In the genomic region with DNA sequence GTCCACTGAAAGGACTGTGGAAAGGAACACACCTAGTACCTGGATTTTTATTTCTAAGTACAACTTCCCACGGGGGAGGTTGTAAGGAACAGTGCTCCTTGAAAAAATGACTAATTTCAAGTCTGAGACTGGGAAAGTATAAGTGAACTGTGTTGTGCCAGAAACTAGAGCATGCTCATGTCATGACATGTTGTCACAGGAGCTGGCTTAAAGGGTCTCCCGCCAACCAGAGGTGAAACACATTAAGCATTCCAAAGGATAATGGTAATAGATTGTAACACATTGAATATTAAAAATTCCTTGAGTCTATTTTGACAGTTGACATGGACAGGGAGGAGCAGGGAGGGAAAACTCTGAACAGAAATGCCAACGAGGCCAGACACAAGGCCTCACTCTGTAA, we compare ENCODE assay signal across 23 cellular contexts. TPM values are rescaled to one million over a fixed set of nuclear protein-coding genes. Genes with fewer than 3 reads are reported as not detected.
A peak's percentile ranks its signal among the peaks of the same experiment; 100 is the strongest.
DNase-seq lines count a peak whose midpoint lies in the region; ATAC-seq, FAIRE-seq and TF ChIP-seq lines count a peak whose summit lies in the region.
"Had no signal": no experiment of that assay in that cellular context is flagged by ENCODE, and none has a peak within 500 bp of the region (broad histone marks: within the 10 kb centered on the region; RNA-seq: fewer than 3 reads in every experiment).

No MANE protein-coding gene starts in this region.

- H2AFZ ChIP-seq in trophoblast cell (ENCODE audit: insufficient read depth, low read length, poor library complexity): no peak overlapping the region

- no peak for DNase-seq in HFFc6
- DNase-seq in RWPE2 (ENCODE audit: low spot score): no peak
- DNase-seq in epithelial cell of prostate (ENCODE audit: low read depth, low spot score): no peak
- DNase-seq in trophoblast cell: no peak
- no peak for DNase-seq in KG1 (lab: John Stamatoyannopoulos, UW)
- no peak for DNase-seq in AML-193 (lab: John Stamatoyannopoulos, UW)
- no peak for DNase-seq in substantia nigra (lab: John Stamatoyannopoulos, UW)
- no peak for DNase-seq in RCC 7860 (ENCODE audit: low spot score)
- DNase-seq: activated CD4-positive, alpha-beta T cell treated with anti-CD3 and anti-CD28 coated beads, Interleukin-2, amount 50 U/mL, for 4 hours; activated T-cell treated with anti-CD3 and anti-CD28 coated beads, Interleukin-2, amount 50 U/mL, for 1 hour; GF-D8; mesendoderm; NCI-H1417 treated with DMSO at 0.1 percent for 48 hours; NCI-H510A treated with DMSO at 0.1 percent for 48 hours; NK-92 treated with Interleukin-12 subunit alpha and Interleukin-12 subunit beta, amount 100 ng/mL, for 24 hours; Peyer's patch; thyroid gland had no signal

- no peak overlapping the region for H3K23ac ChIP-seq in trophoblast cell (ENCODE audit: low read length)

- peaks cover 20% of the 10 kb centered on the region for H3K79me1 ChIP-seq in trophoblast cell (ENCODE audit: low read length)

- no peak overlapping the region for H3K4me3 Mint-ChIP-seq in HFFc6
- H3K4me3 Mint-ChIP-seq: nephron; T-helper 1 cell treated with Interleukin-12 subunit alpha and Interleukin-12 subunit beta and Interleukin-4 antibody, amounts not matched to agents 30 μg/mL and 1 μg/mL, for 36 hours had no signal

- no peak overlapping the region for H2BK5ac ChIP-seq in trophoblast cell (ENCODE audit: low read depth, low read length, poor library complexity)

- no peak for ATAC-seq in RWPE2 (ENCODE audit: low read depth)
- ATAC-seq: activated naive CD4-positive, alpha-beta T cell treated with anti-CD3 and anti-CD28 coated beads, Interleukin-2, amount 50 U/mL, for 72 hours had no signal

- H3K4me2 ChIP-seq in trophoblast cell (ENCODE audit: low read length): no peak overlapping the region

- peak overlapping the region; percentile 90 for H3K4ac ChIP-seq in trophoblast cell (ENCODE audit: low read depth, low read length)

- peaks cover 4% of the 10 kb centered on the region for H3K36me3 ChIP-seq in RWPE2 (ENCODE audit: low read depth)
- H3K36me3 ChIP-seq in trophoblast cell (ENCODE audit: control insufficient read depth in 1 of 2, insufficient read depth in 2 of 2, low read length in 2 of 2): peaks cover 40 to 41% of the 10 kb centered on the region in 2 experiments
- H3K36me3 ChIP-seq: Peyer's patch, thyroid gland had no signal

- H3K18ac ChIP-seq in trophoblast cell (ENCODE audit: low read length): no peak overlapping the region

- no peaks in the 10 kb centered on the region for H3K9me3 Mint-ChIP-seq in HFFc6
- H3K9me3 Mint-ChIP-seq: activated naive CD4-positive, alpha-beta T cell treated with anti-CD3 and anti-CD28 coated beads, Interleukin-2, amount 50 U/mL, for 72 hours; nephron; T-helper 1 cell treated with Interleukin-12 subunit alpha and Interleukin-12 subunit beta and Interleukin-4 antibody, amounts not matched to agents 30 μg/mL and 1 μg/mL, for 36 hours had no signal

- no peak overlapping the region for H4K91ac ChIP-seq in trophoblast cell (ENCODE audit: low read depth, low read length)

- H3K9ac ChIP-seq in trophoblast cell (ENCODE audit: low read length): no peak overlapping the region

- peak overlapping the region; percentile 81 for H3K27ac ChIP-seq in RWPE2 (ENCODE audit: poor library complexity, severe bottlenecking)
- H3K27ac ChIP-seq in epithelial cell of prostate: peak overlapping the region; percentile 91
- no peak overlapping the region for H3K27ac ChIP-seq in trophoblast cell (ENCODE audit: low read depth, low read length)
- no peak overlapping the region for H3K27ac ChIP-seq in substantia nigra (ENCODE audit: low read depth, low read length, poor library complexity, severe bottlenecking)
- H3K27ac ChIP-seq: thyroid gland, VCaP had no signal

- H3K27me3 ChIP-seq in RWPE2 (ENCODE audit: insufficient read depth, poor library complexity, severe bottlenecking) (no peaks in the 10 kb centered on the region), trophoblast cell (ENCODE audit: insufficient read depth, low read length) (no peaks in the 10 kb centered on the region)
- H3K27me3 ChIP-seq: Peyer's patch, thyroid gland had no signal

- TF ChIP-seq CTCF in HFFc6 (IDR thresholded peaks at IDR 0.05) (no peak), RWPE2 (IDR thresholded peaks at IDR 0.05; ENCODE audit: poor library complexity, severe bottlenecking) (no peak)

- peak overlapping the region; percentile 43; the same call in 1 of the 2 replicates for H3K27ac Mint-ChIP-seq in HFFc6
- H3K27ac Mint-ChIP-seq: nephron; T-helper 1 cell treated with Interleukin-12 subunit alpha and Interleukin-12 subunit beta and Interleukin-4 antibody, amounts not matched to agents 30 μg/mL and 1 μg/mL, for 36 hours had no signal

- WGBS in trophoblast cell (ENCODE audit: extremely low coverage, insufficient coverage, insufficient read length): no CpG with 5 or more reads among the region's 3 CpGs

- no peaks in the 10 kb centered on the region for H3K9me3 ChIP-seq in RWPE2 (ENCODE audit: severe bottlenecking)
- H3K9me3 ChIP-seq in trophoblast cell (ENCODE audit: insufficient read depth, low read depth, low read length): no peaks in the 10 kb centered on the region
- H3K9me3 ChIP-seq: Peyer's patch, thyroid gland had no signal

- no peak for FAIRE-seq in RCC 7860 (lab: Jason Lieb, UNC)
- FAIRE-seq: astrocyte, H54 had no signal

- H3K4me3 ChIP-seq in RWPE2 (ENCODE audit: severe bottlenecking): no peak overlapping the region
- no peak overlapping the region for H3K4me3 ChIP-seq in trophoblast cell (ENCODE audit: low read depth, low read length)
- H3K4me3 ChIP-seq: Peyer's patch, thyroid gland had no signal

- H3K14ac ChIP-seq in trophoblast cell (ENCODE audit: low read length): no peak overlapping the region

- peaks cover 2% of the 10 kb centered on the region; the same call in 1 of the 2 replicates for H3K27me3 Mint-ChIP-seq in HFFc6 (ENCODE audit: insufficient read depth)

- H3K79me2 ChIP-seq in trophoblast cell (ENCODE audit: control insufficient read depth, insufficient read depth, low read length, poor library complexity): peaks cover 45% of the 10 kb centered on the region

- H3K4me1 Mint-ChIP-seq in HFFc6 (ENCODE audit: low read depth): peaks cover 59% of the 10 kb centered on the region

- H3K36me3 Mint-ChIP-seq in HFFc6 (ENCODE audit: low read depth): peaks cover 47% of the 10 kb centered on the region

- H3K4me1 ChIP-seq in RWPE2 (ENCODE audit: insufficient read depth, poor library complexity, severe bottlenecking): peaks cover 46% of the 10 kb centered on the region
- H3K4me1 ChIP-seq in trophoblast cell (ENCODE audit: control insufficient read depth in 1 of 2, insufficient read depth in 2 of 2, low read length in 2 of 2): peaks cover 18 to 30% of the 10 kb centered on the region in 2 experiments

- H2BK120ac ChIP-seq in trophoblast cell (ENCODE audit: insufficient read depth, low read length, poor library complexity): no peak overlapping the region

- H4K8ac ChIP-seq in trophoblast cell (ENCODE audit: low read depth, low read length): no peak overlapping the region

- H4K12ac ChIP-seq in trophoblast cell (ENCODE audit: low read depth, low read length): no peak overlapping the region

- no peak overlapping the region for H2AK5ac ChIP-seq in trophoblast cell (ENCODE audit: low read length)

- no peak overlapping the region for H2BK12ac ChIP-seq in trophoblast cell (ENCODE audit: low read length)

RNA-seq across cellular contexts. Expression of a gene that starts 6.3 kb away (rescaled TPM):
- total RNA-seq in HFFc6 (2021; fragmentation: NEBNext Ultra II Directional; extraction: Animal tissue kit (Norgen Biotek cat#: 25700)): 100 to 1,000 TPM; 199 to 243 (median 221) TPM
- 278 and 279 TPM in 2 replicates for polyA plus RNA-seq in trophoblast cell (2013)

Comparison
In these comparisons a context has a peak if more than half of its experiments do, and no peak if none do; other contexts are left out.
1. H3K27ac ChIP-seq: peak in RWPE2 (single experiment) and epithelial cell of prostate (single experiment); none in trophoblast cell (single experiment) and substantia nigra (single experiment).